In genomic region chr12:47848853-47849252, GRCh38 we compare ENCODE assay signal across 27 cellular contexts. TPM values are rescaled to one million over a fixed set of nuclear protein-coding genes. Genes with fewer than 3 reads are reported as not detected.
DNase-seq lines count a peak whose midpoint lies in the region; ATAC-seq, FAIRE-seq and TF ChIP-seq lines count a peak whose summit lies in the region.
"Had no signal": no experiment of that assay in that cellular context is flagged by ENCODE, and none has a peak within 500 bp of the region (broad histone marks: within the 10 kb centered on the region; RNA-seq: fewer than 3 reads in every experiment).

No MANE protein-coding gene starts in this region.

- H3K4me2 ChIP-seq in mammary epithelial cell (ENCODE audit: insufficient read depth, low read depth, low read length): no peak overlapping the region
- H3K4me2 ChIP-seq: A549, PC-9 had no signal

- H4K20me1 ChIP-seq in mammary epithelial cell (ENCODE audit: insufficient read depth, low read length): no peaks in the 10 kb centered on the region

- no peak overlapping the region for H3K27ac ChIP-seq in mammary epithelial cell (ENCODE audit: insufficient read depth, low read depth, low read length)
- H3K27ac ChIP-seq: A549; BLaER1 treated with 17β-estradiol and CSF1 and Interleukin-3, amounts not matched to agents 10 nM and 100 nM; PC-9 had no signal

- peak; percentile 63 for ATAC-seq in esophagus mucosa
- ATAC-seq: A549, HepG2, SK-N-SH treated with all-trans-retinoic acid at 6 μM for 48 hours had no signal

- no peaks in the 10 kb centered on the region for H3K27me3 ChIP-seq in mammary epithelial cell (ENCODE audit: insufficient read depth, low read length)
- no peaks in the 10 kb centered on the region for H3K27me3 ChIP-seq in bronchial epithelial cell (ENCODE audit: control insufficient read depth, insufficient read depth, low read length)
- H3K27me3 ChIP-seq in BE2C: no peaks in the 10 kb centered on the region
- H3K27me3 ChIP-seq: BLaER1 treated with 17β-estradiol and CSF1 and Interleukin-3, amounts not matched to agents 10 nM and 100 nM had no signal

- CTCF ChIA-PET in mammary epithelial cell (lab: Charles Lee; ENCODE audit: low non-redundant PET) (no interaction called here), MCF 10A (lab: Yijun Ruan, JAX) (interaction anchor here (0.6 to 2.6 kb wide), 7 partner anchors 10 to 251 kb away, joined by 3 to 27 read pairs (median 3); no protein-coding TSS in a partner anchor)

- H3K4me1 ChIP-seq in mammary epithelial cell (ENCODE audit: insufficient read depth, low read length) (peaks cover 7% of the 10 kb centered on the region), BE2C (no peaks in the 10 kb centered on the region)

- no peaks in the 10 kb centered on the region for H3K9me3 Mint-ChIP-seq in MCF 10A (ENCODE audit: unreplicated experiment)
- H3K9me3 Mint-ChIP-seq: CD4-positive, alpha-beta memory T cell; H9; HFFc6 had no signal

- no peak overlapping the region for H3K4me3 Mint-ChIP-seq in MCF 10A (ENCODE audit: unreplicated experiment)
- H3K4me3 Mint-ChIP-seq: CD4-positive, alpha-beta memory T cell; H9; HFFc6 had no signal

- peaks cover 74% of the 10 kb centered on the region for H3K36me3 Mint-ChIP-seq in MCF 10A (ENCODE audit: insufficient read depth, unreplicated experiment)
- H3K36me3 Mint-ChIP-seq: CD4-positive, alpha-beta memory T cell had no signal

- intact Hi-C loops in mammary epithelial cell (cut with micrococcal nuclease) (no loop called here), MCF 10A (cut with micrococcal nuclease) (no loop called here)

- H3K27ac Mint-ChIP-seq in MCF 10A (ENCODE audit: low read depth, unreplicated experiment): no peak overlapping the region
- H3K27ac Mint-ChIP-seq: H9, HFFc6 had no signal

- DNase-seq in mammary epithelial cell: peak; percentile 38
- no peak for DNase-seq in MCF 10A (ENCODE audit: unreplicated experiment)
- DNase-seq in bronchial epithelial cell (ENCODE audit: low read depth): peak; percentile 89
- DNase-seq in BE2C: no peak
- no peak for DNase-seq in SK-N-DZ (ENCODE audit: low spot score)
- DNase-seq in AG20443 (ENCODE audit: low spot score): no peak
- DNase-seq: Caco-2; CD4-positive, alpha-beta memory T cell; DMS 273 treated with DMSO at 0.1 percent for 48 hours; DMS79 treated with DMSO at 0.1 percent for 48 hours; H9; HFFc6; NCI-H1092; NCI-H1436 treated with DMSO at 0.1 percent for 48 hours; NCI-H1930; NCI-H2227 treated with DMSO at 0.1 percent for 48 hours; NCI-H510A; NCI-H748 treated with DMSO at 0.1 percent for 48 hours; PC-9; RPMI8226; SIG-M5 had no signal

- dilution Hi-C loops in mammary epithelial cell (cut with HindIII; ENCODE audit: low sequenced_read_pairs): loop anchor here (5.0 kb wide), 2 partner anchors 67 to 127 kb away; no protein-coding TSS in a partner anchor

- TF ChIP-seq CTCF in mammary epithelial cell (conservative IDR thresholded peaks at IDR 0.05 in 1 of 2, IDR thresholded peaks at IDR 0.05 in 1 of 2; ENCODE audit: extremely low read depth in 1 of 2, insufficient read depth in 1 of 2, low read depth in 1 of 2, low read length in 2 of 2) (no peak), MCF 10A (IDR thresholded peaks at IDR 0.05; ENCODE audit: unreplicated experiment) (no peak), bronchial epithelial cell (IDR thresholded peaks at IDR 0.05; ENCODE audit: insufficient read depth, low read length, severe bottlenecking) (no peak), BE2C (IDR thresholded peaks at IDR 0.05; ENCODE audit: low read depth, low read length) (no peak)

- no peaks in the 10 kb centered on the region for H3K79me2 ChIP-seq in mammary epithelial cell (ENCODE audit: insufficient read depth, low read length)

- H3K4me3 ChIP-seq in mammary epithelial cell (replicated peaks in 1 of 3; ENCODE audit: insufficient read depth in 1 of 3, low read depth in 2 of 3, low read length in 3 of 3) (no peak overlapping the region), bronchial epithelial cell (ENCODE audit: low read depth, low read length) (no peak overlapping the region), BE2C (ENCODE audit: low read depth, low read length) (no peak overlapping the region)
- H3K4me3 ChIP-seq: A549; BLaER1 treated with 17β-estradiol and CSF1 and Interleukin-3, amounts not matched to agents 10 nM and 100 nM; K562; PC-9 had no signal

- FAIRE-seq in bronchial epithelial cell (lab: Jason Lieb, UNC): no peak
- FAIRE-seq: A549, HepG2 had no signal

- no peaks in the 10 kb centered on the region for H3K27me3 Mint-ChIP-seq in MCF 10A (ENCODE audit: insufficient read depth, unreplicated experiment)

- POLR2A ChIA-PET in MCF 10A (lab: Yijun Ruan, JAX): no interaction called here

- H3K9me3 ChIP-seq in mammary epithelial cell (replicated peaks; ENCODE audit: insufficient read depth, low read length): no peaks in the 10 kb centered on the region
- no peaks in the 10 kb centered on the region for H3K9me3 ChIP-seq in BE2C
- H3K9me3 ChIP-seq: A549; BLaER1 treated with 17β-estradiol and CSF1 and Interleukin-3, amounts not matched to agents 10 nM and 100 nM; Caco-2 had no signal

- BruUV-seq in mammary epithelial cell (replicated peaks; lab: Mats Ljungman, UMichigan): no TSS peak
- no TSS peak for BruUV-seq in MCF 10A (replicated peaks; lab: Mats Ljungman, UMichigan)

- peaks cover 36% of the 10 kb centered on the region for H3K36me3 ChIP-seq in mammary epithelial cell (ENCODE audit: insufficient read depth, low read length)
- peaks cover 18% of the 10 kb centered on the region for H3K36me3 ChIP-seq in bronchial epithelial cell (ENCODE audit: control insufficient read depth, insufficient read depth, low read length)
- no peaks in the 10 kb centered on the region for H3K36me3 ChIP-seq in BE2C

- in situ Hi-C loops in mammary epithelial cell (cut with MboI; ENCODE audit: low sequenced_read_pairs in 2 of 2): no loop called here

- no peak overlapping the region for H2AFZ ChIP-seq in mammary epithelial cell (ENCODE audit: low read depth, low read length)
- H2AFZ ChIP-seq: PC-9 had no signal

- 69% methylated on average over 5 of the region's 5 CpGs for WGBS in mammary epithelial cell (ENCODE audit: low coverage, missing lambda C conversion rate)

- no peak overlapping the region for H3K9ac ChIP-seq in mammary epithelial cell (ENCODE audit: insufficient read depth, low read length)
- H3K9ac ChIP-seq: BLaER1 treated with 17β-estradiol and CSF1 and Interleukin-3, amounts not matched to agents 10 nM and 100 nM had no signal

- peaks cover 15% of the 10 kb centered on the region for H3K4me1 Mint-ChIP-seq in MCF 10A (ENCODE audit: insufficient read depth, unreplicated experiment)
- H3K4me1 Mint-ChIP-seq: CD4-positive, alpha-beta memory T cell had no signal

RNA-seq across cellular contexts. Expression of gene HDAC7, which starts 29.1 kb away (rescaled TPM):
- 10 to 100 TPM; 17.7 to 72.1 TPM for total RNA-seq in mammary epithelial cell
- polyA plus RNA-seq in mammary epithelial cell: 30.5 TPM
- polyA minus RNA-seq in mammary epithelial cell: 96.1 TPM
- 65.0 and 80.1 TPM in 2 replicates for total RNA-seq in MCF 10A (2022)
- 7.1 and 9.0 TPM in 2 replicates for total RNA-seq in bronchial epithelial cell
- total RNA-seq in esophagus mucosa: 25.1 TPM
- polyA plus RNA-seq in BE2C (2012; ENCODE audit: insufficient read depth, insufficient read length, low read depth): 178 TPM
- 14.4 TPM in 2 replicates for polyA plus RNA-seq in SK-N-DZ (2014; cell fraction: cytosol; rRNA removed)
- polyA plus RNA-seq in SK-N-DZ (2014; cell fraction: nucleus; rRNA removed): 45.6 and 46.2 TPM in 2 replicates

RNA-seq across cellular contexts. Expression of gene VDR, which starts 55.9 kb away (rescaled TPM):
- total RNA-seq in mammary epithelial cell: 10 to 100 TPM; 71.8 to 89.5 TPM
- 105 TPM for polyA plus RNA-seq in mammary epithelial cell
- 129 TPM for polyA minus RNA-seq in mammary epithelial cell
- total RNA-seq in MCF 10A (2022): 22.3 and 23.4 TPM in 2 replicates
- 3.2 and 3.4 TPM in 2 replicates for total RNA-seq in bronchial epithelial cell
- total RNA-seq in esophagus mucosa: 18.0 TPM
- polyA plus RNA-seq in BE2C (2012; ENCODE audit: insufficient read depth, insufficient read length, low read depth): 0.09 TPM
- polyA plus RNA-seq in SK-N-DZ (2014; cell fraction: cytosol; rRNA removed): not detected in 2 replicates
- polyA plus RNA-seq in SK-N-DZ (2014; cell fraction: nucleus; rRNA removed): not detected in 2 replicates

Comparison
In these comparisons a context has a peak if more than half of its experiments do, and no peak if none do; other contexts are left out.
1. DNase-seq: peak in mammary epithelial cell (single experiment) and bronchial epithelial cell (single experiment); none in MCF 10A (single experiment), BE2C (single experiment), SK-N-DZ (single experiment) and AG20443 (single experiment).